In the genomic region with DNA sequence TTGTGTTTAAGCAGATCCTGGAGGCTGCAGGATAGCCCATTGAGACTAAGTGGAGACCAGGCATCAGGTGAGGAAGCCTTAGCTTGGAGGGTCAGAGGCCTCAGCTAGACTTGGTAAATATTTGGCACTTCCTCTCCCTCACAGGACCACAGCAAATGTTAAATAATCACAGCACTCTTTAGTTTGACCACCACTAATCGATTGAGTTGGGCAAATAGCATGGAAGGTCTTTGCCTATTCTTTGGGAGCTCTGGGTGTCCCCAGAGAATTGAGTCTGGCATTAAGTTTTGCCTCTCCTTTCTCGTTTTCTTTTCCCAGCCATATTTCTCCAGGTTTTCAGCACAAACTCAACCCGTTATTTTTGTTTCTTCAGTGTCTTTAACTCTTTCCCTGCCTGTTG, we compare ENCODE assay signal across 15 cellular contexts.
A peak's percentile ranks its signal among the peaks of the same experiment; 100 is the strongest.
DNase-seq lines count a peak whose midpoint lies in the region; ATAC-seq and TF ChIP-seq lines count a peak whose summit lies in the region.
"Had no signal": no experiment of that assay in that cellular context is flagged by ENCODE, and none has a peak within 500 bp of the region (broad histone marks: within the 10 kb centered on the region; RNA-seq: fewer than 3 reads in every experiment).

No MANE protein-coding gene starts in this region.

- H2AFZ ChIP-seq in ACC112 (ENCODE audit: low read length, unreplicated experiment) (no peak overlapping the region), smooth muscle cell (ENCODE audit: low read depth) (no peak overlapping the region), OCI-LY7 (ENCODE audit: low read length) (no peak overlapping the region)

- H3K4me1 ChIP-seq in ACC112 (ENCODE audit: control insufficient read depth, insufficient read depth, low read length, unreplicated experiment) (peaks cover 14% of the 10 kb centered on the region), left lung (peaks cover 13 to 55% of the 10 kb centered on the region in 2 donors), smooth muscle cell (ENCODE audit: low read depth) (peaks cover 30% of the 10 kb centered on the region), OCI-LY7 (ENCODE audit: insufficient read depth, low read length, poor library complexity, severe bottlenecking) (peaks cover 3% of the 10 kb centered on the region), endodermal cell (ENCODE audit: control insufficient read depth, insufficient read depth, low read length) (peaks cover 23% of the 10 kb centered on the region)
- H3K4me1 ChIP-seq: A549, HAP-1 had no signal

- H3K27ac ChIP-seq in ACC112 (ENCODE audit: low read depth, low read length) (peak overlapping the region; percentile 63), left lung (peak overlapping the region; percentile 34 to 51), smooth muscle cell (ENCODE audit: low read depth) (peak overlapping the region; percentile 55), OCI-LY7 (ENCODE audit: low read depth, low read length, poor library complexity, severe bottlenecking) (no peak overlapping the region), endodermal cell (ENCODE audit: low read depth, low read length) (no peak overlapping the region)
- H3K27ac ChIP-seq: A549 had no signal

- peak overlapping the region; percentile 16 for H3K27ac Mint-ChIP-seq in activated T-helper 1 cell treated with anti-CD3 and anti-CD28 coated beads, Interleukin-12 subunit alpha, Interleukin-12 subunit beta, Interleukin-2, Interleukin-4 antibody, amounts not matched to agents 30 ng/mL and 10 ng/mL and 1 ng/mL, durations not matched to agents 14 hours and 24 hours and 36 hours
- no peak overlapping the region for H3K27ac Mint-ChIP-seq in endodermal cell

- ATAC-seq in left lung (no peak), HG02798 (IDR thresholded peaks at IDR 0.05; ENCODE audit: poor library complexity, unreplicated experiment) (no peak)
- ATAC-seq: A549 had no signal

- H3K27me3 Mint-ChIP-seq in activated T-helper 1 cell treated with anti-CD3 and anti-CD28 coated beads, Interleukin-12 subunit alpha, Interleukin-12 subunit beta, Interleukin-2, Interleukin-4 antibody, amounts not matched to agents 30 ng/mL and 10 ng/mL and 1 ng/mL, durations not matched to agents 14 hours and 24 hours and 36 hours (ENCODE audit: insufficient read depth): no peaks in the 10 kb centered on the region
- H3K27me3 Mint-ChIP-seq in endodermal cell (ENCODE audit: insufficient read depth): no peaks in the 10 kb centered on the region
- H3K27me3 Mint-ChIP-seq: CD4-positive, CD25-positive, alpha-beta regulatory T cell had no signal

- H4K20me1 ChIP-seq in smooth muscle cell (ENCODE audit: low read depth) (no peaks in the 10 kb centered on the region), OCI-LY7 (ENCODE audit: insufficient read depth, low read length) (no peaks in the 10 kb centered on the region; the same call in 1 of the 2 replicates)

- H3K4me3 ChIP-seq in ACC112 (ENCODE audit: low read depth, low read length): no peak overlapping the region
- H3K4me3 ChIP-seq in left lung: no peak overlapping the region
- H3K4me3 ChIP-seq in smooth muscle cell: no peak overlapping the region
- H3K4me3 ChIP-seq in OCI-LY7 (ENCODE audit: low read depth, low read length, poor library complexity, severe bottlenecking): no peak overlapping the region
- no peak overlapping the region for H3K4me3 ChIP-seq in endodermal cell (ENCODE audit: low read length)
- H3K4me3 ChIP-seq: A549, HAP-1 had no signal

- BruUV-seq in OCI-LY7 (replicated peaks; lab: Mats Ljungman, UMichigan): no TSS peak

- H3K9ac ChIP-seq in smooth muscle cell (ENCODE audit: low read depth) (no peak overlapping the region), endodermal cell (ENCODE audit: extremely low read depth, low read length, poor library complexity, severe bottlenecking) (no peak overlapping the region)

- CTCF ChIA-PET in OCI-LY7 (lab: Charles Lee; ENCODE audit: unreplicated experiment): no interaction called here

- peaks cover 31% of the 10 kb centered on the region for H3K79me2 ChIP-seq in ACC112 (ENCODE audit: control insufficient read depth, insufficient read depth, low read length, unreplicated experiment)
- H3K79me2 ChIP-seq in smooth muscle cell (ENCODE audit: low read depth): peaks cover 100% of the 10 kb centered on the region
- H3K79me2 ChIP-seq in OCI-LY7 (ENCODE audit: insufficient read depth, low read depth, low read length): no peaks in the 10 kb centered on the region

- no peaks in the 10 kb centered on the region for H3K9me2 ChIP-seq in OCI-LY7 (ENCODE audit: insufficient read depth, low read length)

- no peak for DNase-seq in activated T-helper 1 cell treated with anti-CD3 and anti-CD28 coated beads, Interleukin-12 subunit alpha, Interleukin-12 subunit beta, Interleukin-2, Interleukin-4 antibody, amounts not matched to agents 30 ng/mL and 10 ng/mL and 1 ng/mL, durations not matched to agents 14 hours and 24 hours and 36 hours (ENCODE audit: low spot score)
- DNase-seq in left lung: no peak
- no peak for DNase-seq in smooth muscle cell (lab: John Stamatoyannopoulos, UW; ENCODE audit: unreplicated experiment)
- DNase-seq in OCI-LY7 (ENCODE audit: low spot score): no peak
- DNase-seq in endodermal cell: no peak
- no peak for DNase-seq in NK-92 (lab: John Stamatoyannopoulos, UW; ENCODE audit: unreplicated experiment)
- DNase-seq: CD4-positive, CD25-positive, alpha-beta regulatory T cell; MV-4-11; NCI-H1417 treated with DMSO at 0.1 percent for 48 hours; NCI-H2029; NCI-H510A had no signal

- peaks cover 16% of the 10 kb centered on the region for H3F3A ChIP-seq in smooth muscle cell (ENCODE audit: low read depth)

- peaks cover 72% of the 10 kb centered on the region for H3K4me1 Mint-ChIP-seq in activated T-helper 1 cell treated with anti-CD3 and anti-CD28 coated beads, Interleukin-12 subunit alpha, Interleukin-12 subunit beta, Interleukin-2, Interleukin-4 antibody, amounts not matched to agents 30 ng/mL and 10 ng/mL and 1 ng/mL, durations not matched to agents 14 hours and 24 hours and 36 hours (ENCODE audit: low read depth)
- peaks cover 62% of the 10 kb centered on the region for H3K4me1 Mint-ChIP-seq in endodermal cell

- no peak overlapping the region for H3K4me2 ChIP-seq in smooth muscle cell
- H3K4me2 ChIP-seq in OCI-LY7 (ENCODE audit: low read length): no peak overlapping the region
- H3K4me2 ChIP-seq: A549 had no signal

- H3K9me3 ChIP-seq in left lung: no peaks in the 10 kb centered on the region
- no peaks in the 10 kb centered on the region for H3K9me3 ChIP-seq in smooth muscle cell (replicated peaks; ENCODE audit: low read depth)
- no peaks in the 10 kb centered on the region for H3K9me3 ChIP-seq in OCI-LY7 (ENCODE audit: low read length)
- H3K9me3 ChIP-seq in endodermal cell (ENCODE audit: control insufficient read depth, low read length): no peaks in the 10 kb centered on the region
- H3K9me3 ChIP-seq: A549, HAP-1 had no signal

- WGBS in smooth muscle cell (ENCODE audit: low lambda C conversion rate): 58% methylated on average over 3 of the region's 3 CpGs
- WGBS in endodermal cell (ENCODE audit: insufficient coverage in 1 of 2, insufficient read length in 1 of 2), 2 experiments: 87 to 100% methylated on average over 2 to 3 of the region's 3 CpGs

- POLR2A ChIA-PET in OCI-LY7 (lab: Charles Lee): no interaction called here

- no peaks in the 10 kb centered on the region for H3K9me3 Mint-ChIP-seq in activated T-helper 1 cell treated with anti-CD3 and anti-CD28 coated beads, Interleukin-12 subunit alpha, Interleukin-12 subunit beta, Interleukin-2, Interleukin-4 antibody, amounts not matched to agents 30 ng/mL and 10 ng/mL and 1 ng/mL, durations not matched to agents 14 hours and 24 hours and 36 hours
- no peaks in the 10 kb centered on the region for H3K9me3 Mint-ChIP-seq in endodermal cell

- TF ChIP-seq CTCF in left lung (IDR thresholded peaks at IDR 0.05) (no peak), smooth muscle cell (IDR thresholded peaks at IDR 0.05; ENCODE audit: borderline replicate concordance, insufficient read depth, poor library complexity, severe bottlenecking) (no peak), OCI-LY7 (conservative IDR thresholded peaks at IDR 0.05; ENCODE audit: low read length) (no peak), endodermal cell (conservative IDR thresholded peaks at IDR 0.05) (no peak)

- H3K36me3 ChIP-seq in ACC112 (ENCODE audit: insufficient read depth, low read length) (no peaks in the 10 kb centered on the region), left lung (no peaks in the 10 kb centered on the region), smooth muscle cell (ENCODE audit: low read depth) (no peaks in the 10 kb centered on the region), OCI-LY7 (ENCODE audit: insufficient read depth, low read length) (peaks cover 18% of the 10 kb centered on the region), endodermal cell (ENCODE audit: control insufficient read depth, insufficient read depth, low read length) (no peaks in the 10 kb centered on the region)
- H3K36me3 ChIP-seq: HAP-1 had no signal

- no peak overlapping the region for H3K4me3 Mint-ChIP-seq in activated T-helper 1 cell treated with anti-CD3 and anti-CD28 coated beads, Interleukin-12 subunit alpha, Interleukin-12 subunit beta, Interleukin-2, Interleukin-4 antibody, amounts not matched to agents 30 ng/mL and 10 ng/mL and 1 ng/mL, durations not matched to agents 14 hours and 24 hours and 36 hours
- no peak overlapping the region for H3K4me3 Mint-ChIP-seq in endodermal cell
- H3K4me3 Mint-ChIP-seq: CD4-positive, CD25-positive, alpha-beta regulatory T cell had no signal

- H3K27me3 ChIP-seq in ACC112 (ENCODE audit: insufficient read depth, low read length) (no peaks in the 10 kb centered on the region), left lung (no peaks in the 10 kb centered on the region), smooth muscle cell (ENCODE audit: low read depth) (no peaks in the 10 kb centered on the region), endodermal cell (ENCODE audit: control insufficient read depth, insufficient read depth, low read length, poor library complexity, severe bottlenecking) (no peaks in the 10 kb centered on the region)

- intact Hi-C loops in activated T-helper 1 cell treated with anti-CD3 and anti-CD28 coated beads, Interleukin-12 subunit alpha, Interleukin-12 subunit beta, Interleukin-2, Interleukin-4 antibody, amounts not matched to agents 30 ng/mL and 10 ng/mL and 1 ng/mL, durations not matched to agents 14 hours and 24 hours and 36 hours (cut with micrococcal nuclease): no loop called here
- intact Hi-C loops in left lung (cut with DNase I): no loop called here
- intact Hi-C loops in OCI-LY7 (cut with micrococcal nuclease; ENCODE audit: unreplicated experiment): no loop called here

- peaks cover 52% of the 10 kb centered on the region for H3K36me3 Mint-ChIP-seq in activated T-helper 1 cell treated with anti-CD3 and anti-CD28 coated beads, Interleukin-12 subunit alpha, Interleukin-12 subunit beta, Interleukin-2, Interleukin-4 antibody, amounts not matched to agents 30 ng/mL and 10 ng/mL and 1 ng/mL, durations not matched to agents 14 hours and 24 hours and 36 hours (ENCODE audit: low read depth)
- H3K36me3 Mint-ChIP-seq in endodermal cell (ENCODE audit: low read depth): peaks cover 3% of the 10 kb centered on the region

Comparison
In these comparisons a context has a peak if more than half of its experiments do, and no peak if none do; other contexts are left out.
1. H3K27ac ChIP-seq: peak in ACC112 (single experiment), left lung (2 of 2) and smooth muscle cell (single experiment); none in OCI-LY7 (single experiment) and endodermal cell (single experiment).